ENCODE assay signal across 8 cellular contexts in genomic region chr5:181207214-181207959, GRCh38. TPM values are rescaled to one million over a fixed set of nuclear protein-coding genes. Genes with fewer than 3 reads are reported as not detected.
DNase-seq lines count a peak whose midpoint lies in the region; ATAC-seq, FAIRE-seq and TF ChIP-seq lines count a peak whose summit lies in the region.

No MANE protein-coding gene starts in this region.

- no peak for TF ChIP-seq POLR2A in suprapubic skin (IDR thresholded peaks at IDR 0.05)

- no peaks in the 10 kb centered on the region for H3K9me3 Mint-ChIP-seq in activated CD8-positive, alpha-beta T cell treated with anti-CD3 and anti-CD28 coated beads, Interleukin-2, amount 10 ng/mL, durations not matched to agents 7 days and 5 days (ENCODE audit: insufficient read depth)
- H3K9me3 Mint-ChIP-seq in nephron: no peaks in the 10 kb centered on the region

- DNase-seq in GM18507 (ENCODE audit: extremely low spot score, insufficient read length, low read depth) (no peak), HT-29 (ENCODE audit: low spot score) (peak; percentile 95), suprapubic skin (ENCODE audit: low spot score in 2 of 2) (peak in 1 of 2 donors; percentile 83), NCI-H2029 treated with DMSO at 0.1 percent for 48 hours (lab: John Stamatoyannopoulos, UW) (no peak)
- DNase-seq in activated CD8-positive, alpha-beta T cell treated with anti-CD3 and anti-CD28 coated beads, Interleukin-2, amount 10 ng/mL, durations not matched to agents 7 days and 5 days: peak; percentile 89

- H3K4me3 Mint-ChIP-seq in activated CD8-positive, alpha-beta T cell treated with anti-CD3 and anti-CD28 coated beads, Interleukin-2, amount 10 ng/mL, durations not matched to agents 7 days and 5 days: peak overlapping the region; percentile 78
- H3K4me3 Mint-ChIP-seq in nephron: peak overlapping the region; percentile 87 to 89 (median 88)

- H3K9me3 ChIP-seq in suprapubic skin: no peaks in the 10 kb centered on the region

- H3K4me1 Mint-ChIP-seq in activated CD8-positive, alpha-beta T cell treated with anti-CD3 and anti-CD28 coated beads, Interleukin-2, amount 10 ng/mL, durations not matched to agents 7 days and 5 days (ENCODE audit: low read depth): peaks cover 40% of the 10 kb centered on the region
- H3K4me1 Mint-ChIP-seq in nephron: peaks cover 19% of the 10 kb centered on the region

- peaks cover 4% of the 10 kb centered on the region for H3K36me3 Mint-ChIP-seq in activated CD8-positive, alpha-beta T cell treated with anti-CD3 and anti-CD28 coated beads, Interleukin-2, amount 10 ng/mL, durations not matched to agents 7 days and 5 days (ENCODE audit: low read depth)
- H3K36me3 Mint-ChIP-seq in nephron (ENCODE audit: low read depth): no peaks in the 10 kb centered on the region

- H3K36me3 ChIP-seq in suprapubic skin: no peaks in the 10 kb centered on the region

- no peak for TF ChIP-seq EP300 in suprapubic skin (IDR thresholded peaks at IDR 0.05)

- FAIRE-seq in GM18507 (lab: Jason Lieb, UNC): peak; percentile 52

- TF ChIP-seq CTCF in nephron (IDR thresholded peaks at IDR 0.05; ENCODE audit: unreplicated experiment in 3 of 3) (no peak), suprapubic skin (IDR thresholded peaks at IDR 0.05) (no peak)

- POLR2A ChIA-PET in activated CD8-positive, alpha-beta T cell treated with anti-CD3 and anti-CD28 coated beads, Interleukin-2, amount 10 ng/mL, durations not matched to agents 7 days and 5 days (lab: Charles Lee): interaction anchor here (0.8 to 5.3 kb wide), 11 partner anchors 9 to 377 kb away, joined by 3 to 40 read pairs (median 4); partner anchors contain the start of genes TRIM41 and TRIM52

- peak; percentile 68 for ATAC-seq in activated CD8-positive, alpha-beta T cell treated with anti-CD3 and anti-CD28 coated beads, Interleukin-2, amount 10 ng/mL, durations not matched to agents 7 days and 5 days
- ATAC-seq in esophagus mucosa (peak; percentile 36), HG03460 (IDR thresholded peaks at IDR 0.05; ENCODE audit: unreplicated experiment) (no peak)

- peaks cover 23% of the 10 kb centered on the region for H3K27me3 Mint-ChIP-seq in activated CD8-positive, alpha-beta T cell treated with anti-CD3 and anti-CD28 coated beads, Interleukin-2, amount 10 ng/mL, durations not matched to agents 7 days and 5 days (ENCODE audit: low read depth)
- peaks cover 47% of the 10 kb centered on the region for H3K27me3 Mint-ChIP-seq in nephron (ENCODE audit: low read depth)

- H3K27ac Mint-ChIP-seq in activated CD8-positive, alpha-beta T cell treated with anti-CD3 and anti-CD28 coated beads, Interleukin-2, amount 10 ng/mL, durations not matched to agents 7 days and 5 days: peak overlapping the region; percentile 86
- peak overlapping the region; percentile 39 to 93 (median 66) for H3K27ac Mint-ChIP-seq in nephron

- peak overlapping the region; percentile 61 for H3K4me3 ChIP-seq in suprapubic skin

- CTCF ChIA-PET in activated CD8-positive, alpha-beta T cell treated with anti-CD3 and anti-CD28 coated beads, Interleukin-2, amount 10 ng/mL, durations not matched to agents 7 days and 5 days (lab: Charles Lee): interaction anchor here (0.7 to 5.5 kb wide), 14 partner anchors 8 to 49 kb away, joined by 3 to 78 read pairs (median 4); partner anchors contain the start of gene TRIM41

- peaks cover 51% of the 10 kb centered on the region for H3K4me1 ChIP-seq in suprapubic skin

- peak overlapping the region; percentile 66 for H3K27ac ChIP-seq in suprapubic skin

- H3K27me3 ChIP-seq in suprapubic skin: no peaks in the 10 kb centered on the region

- WGBS in suprapubic skin: under 1% methylated on average over 36 of the region's 36 CpGs

RNA-seq across cellular contexts. Expression of gene TRIM7, which starts 2.4 kb away (rescaled TPM):
- 2.9 and 5.5 TPM in 2 replicates for total RNA-seq in HT-29 (2014; rRNA removed; shearing (Covaris generic))
- total RNA-seq in activated CD8-positive, alpha-beta T cell treated with anti-CD3 and anti-CD28 coated beads, Interleukin-2, amount 10 ng/mL, durations not matched to agents 7 days and 5 days: 1 to 10 TPM; 1.1 to 1.5 TPM
- total RNA-seq in esophagus mucosa (36.9 TPM), suprapubic skin (10 to 100 TPM; 52.0 to 79.0 (median 69.4) TPM)

RNA-seq across cellular contexts. Expression of gene TRIM41, which starts 15.7 kb away (rescaled TPM):
- total RNA-seq in HT-29 (2014; rRNA removed; shearing (Covaris generic)): 29.9 and 37.9 TPM in 2 replicates
- 10 to 100 TPM; 40.0 to 44.7 TPM for total RNA-seq in activated CD8-positive, alpha-beta T cell treated with anti-CD3 and anti-CD28 coated beads, Interleukin-2, amount 10 ng/mL, durations not matched to agents 7 days and 5 days
- total RNA-seq in esophagus mucosa (16.4 TPM), suprapubic skin (10 to 100 TPM; 13.3 to 23.3 (median 16.2) TPM)

RNA-seq across cellular contexts. Expression of gene RACK1, which starts 36.3 kb away (rescaled TPM):
- total RNA-seq in HT-29 (2014; rRNA removed; shearing (Covaris generic)): 4,450 and 4,738 TPM in 2 replicates
- 1,000 to 10,000 TPM; 1,796 to 1,942 TPM for total RNA-seq in activated CD8-positive, alpha-beta T cell treated with anti-CD3 and anti-CD28 coated beads, Interleukin-2, amount 10 ng/mL, durations not matched to agents 7 days and 5 days
- total RNA-seq in esophagus mucosa (1,941 TPM), suprapubic skin (1,000 to 10,000 TPM; 2,440 to 4,496 (median 3,996) TPM)

RNA-seq across cellular contexts. Expression of gene TRIM52, which starts 53.6 kb away (rescaled TPM):
- 4.0 and 4.8 TPM in 2 replicates for total RNA-seq in HT-29 (2014; rRNA removed; shearing (Covaris generic))
- total RNA-seq in activated CD8-positive, alpha-beta T cell treated with anti-CD3 and anti-CD28 coated beads, Interleukin-2, amount 10 ng/mL, durations not matched to agents 7 days and 5 days: 10 to 100 TPM; 22.4 to 23.2 TPM
- total RNA-seq in esophagus mucosa (2.7 TPM), suprapubic skin (10 to 100 TPM in 2 of 4 donors, 1 to 10 TPM in 2; 6.7 to 15.4 (median 10.1) TPM)

Comparison
In these comparisons a context has a peak if more than half of its experiments do, and no peak if none do; other contexts are left out.
1. DNase-seq: peak in HT-29 (single experiment) and activated CD8-positive, alpha-beta T cell treated with anti-CD3 and anti-CD28 coated beads, Interleukin-2, amount 10 ng/mL, durations not matched to agents 7 days and 5 days (single experiment); none in GM18507 (single experiment) and NCI-H2029 treated with DMSO at 0.1 percent for 48 hours (single experiment).